ENCODE assay signal across 13 cellular contexts in the genomic region with DNA sequence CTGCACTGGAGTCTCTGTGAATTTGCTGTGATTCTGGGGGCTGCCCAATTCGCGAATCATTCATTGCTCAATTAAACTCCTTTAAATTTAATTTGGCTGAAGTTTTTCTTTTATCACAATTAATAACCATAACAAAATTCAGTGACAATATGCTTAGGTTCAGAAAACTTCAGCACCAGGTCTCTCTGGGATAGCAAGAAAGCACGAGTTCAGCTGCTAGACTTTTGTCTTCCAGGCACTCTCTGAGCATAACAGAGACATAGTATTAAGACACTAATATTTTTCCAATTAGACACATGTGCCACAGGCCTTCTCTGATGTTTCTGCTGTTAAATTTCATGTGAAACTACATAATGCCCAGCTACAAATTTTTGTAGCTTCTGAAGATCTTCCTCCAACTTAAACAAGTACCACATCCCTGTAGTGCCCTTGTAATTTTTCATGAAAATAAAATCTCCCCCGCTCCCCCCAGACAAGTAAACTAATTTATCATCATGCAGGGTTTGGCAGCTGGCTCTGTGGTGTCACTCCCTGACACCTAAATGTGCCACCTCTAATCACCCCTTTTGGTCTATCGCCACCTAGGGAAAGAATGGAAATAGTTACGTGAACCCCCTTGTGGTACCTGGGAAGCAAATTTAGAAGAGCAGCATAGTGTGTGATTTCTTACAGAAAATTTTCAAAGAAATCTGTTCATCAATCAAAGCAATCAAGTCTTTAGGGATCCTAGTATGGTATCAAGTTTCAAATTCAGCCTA.
DNase-seq lines count a peak whose midpoint lies in the region; ATAC-seq and TF ChIP-seq lines count a peak whose summit lies in the region.
"Had no signal": no experiment of that assay in that cellular context is flagged by ENCODE, and none has a peak within 500 bp of the region (broad histone marks: within the 10 kb centered on the region; RNA-seq: fewer than 3 reads in every experiment).

No MANE protein-coding gene starts in this region.

- no peaks in the 10 kb centered on the region for H3K36me3 ChIP-seq in RWPE2 (ENCODE audit: low read depth)
- H3K36me3 ChIP-seq in left lung, result no peaks in the 10 kb centered on the region
- H3K36me3 ChIP-seq: transverse colon had no signal

- no peak overlapping the region for H3K4me3 ChIP-seq in HFF-Myc (replicated peaks; ENCODE audit: low read depth, low read length)
- no peak overlapping the region for H3K4me3 ChIP-seq in RWPE2 (ENCODE audit: severe bottlenecking)
- H3K4me3 ChIP-seq in left lung, result no peak overlapping the region
- H3K4me3 ChIP-seq: transverse colon had no signal

- H3K4me1 ChIP-seq in RWPE2 (ENCODE audit: insufficient read depth, poor library complexity, severe bottlenecking) (no peaks in the 10 kb centered on the region), left lung (no peaks in the 10 kb centered on the region)

- DNase-seq in NCI-H1092 treated with DMSO at 0.1 percent for 48 hours (lab: John Stamatoyannopoulos, UW) (peak; percentile 7), NCI-H1092 (lab: John Stamatoyannopoulos, UW) (no peak), HFF-Myc (ENCODE audit: extremely low read depth, low read depth) (no peak), RWPE2 (ENCODE audit: low spot score) (no peak), myocyte (ENCODE audit: low read depth) (peak; percentile 13), substantia nigra (lab: John Stamatoyannopoulos, UW) (no peak), left lung (no peak), HuH-7 (ENCODE audit: low spot score) (no peak)
- DNase-seq: amniotic stem cell, NCI-H1436 treated with DMSO at 0.1 percent for 48 hours, occipital lobe, transverse colon had no signal

- TF ChIP-seq CTCF in HFF-Myc (IDR thresholded peaks at IDR 0.05; ENCODE audit: low read depth, low read length, missing control alignments) (peak; percentile 14), RWPE2 (IDR thresholded peaks at IDR 0.05; ENCODE audit: poor library complexity, severe bottlenecking) (peak; percentile 32), left lung (IDR thresholded peaks at IDR 0.05) (no peak)

- intact Hi-C loops in left lung (cut with DNase I), result no loop called here

- no peak overlapping the region for H3K27ac ChIP-seq in RWPE2 (ENCODE audit: poor library complexity, severe bottlenecking)
- no peak overlapping the region for H3K27ac ChIP-seq in substantia nigra (ENCODE audit: low read depth, low read length, poor library complexity, severe bottlenecking)
- no peak overlapping the region for H3K27ac ChIP-seq in left lung
- H3K27ac ChIP-seq: epithelial cell of prostate, transverse colon had no signal

- no peaks in the 10 kb centered on the region for H3K9me3 ChIP-seq in RWPE2 (ENCODE audit: severe bottlenecking)
- no peaks in the 10 kb centered on the region for H3K9me3 ChIP-seq in left lung
- H3K9me3 ChIP-seq: transverse colon had no signal

- no peaks in the 10 kb centered on the region for H3K27me3 ChIP-seq in RWPE2 (ENCODE audit: insufficient read depth, poor library complexity, severe bottlenecking)
- no peaks in the 10 kb centered on the region for H3K27me3 ChIP-seq in left lung
- H3K27me3 ChIP-seq: transverse colon had no signal

- ATAC-seq in RWPE2 (ENCODE audit: low read depth) (no peak), left lung (no peak)

Comparison
In these comparisons a context has a peak if more than half of its experiments do, and no peak if none do; other contexts are left out.
1. DNase-seq: peak in NCI-H1092 treated with DMSO at 0.1 percent for 48 hours (single experiment) and myocyte (single experiment); none in NCI-H1092 (single experiment), HFF-Myc (single experiment), RWPE2 (single experiment), substantia nigra (0 of 49), left lung (0 of 2) and HuH-7 (single experiment).
2. CTCF ChIP-seq: peak in HFF-Myc (single experiment) and RWPE2 (single experiment); none in left lung (0 of 2).